ENCODE assay signal across 1 cellular context in the genomic region with DNA sequence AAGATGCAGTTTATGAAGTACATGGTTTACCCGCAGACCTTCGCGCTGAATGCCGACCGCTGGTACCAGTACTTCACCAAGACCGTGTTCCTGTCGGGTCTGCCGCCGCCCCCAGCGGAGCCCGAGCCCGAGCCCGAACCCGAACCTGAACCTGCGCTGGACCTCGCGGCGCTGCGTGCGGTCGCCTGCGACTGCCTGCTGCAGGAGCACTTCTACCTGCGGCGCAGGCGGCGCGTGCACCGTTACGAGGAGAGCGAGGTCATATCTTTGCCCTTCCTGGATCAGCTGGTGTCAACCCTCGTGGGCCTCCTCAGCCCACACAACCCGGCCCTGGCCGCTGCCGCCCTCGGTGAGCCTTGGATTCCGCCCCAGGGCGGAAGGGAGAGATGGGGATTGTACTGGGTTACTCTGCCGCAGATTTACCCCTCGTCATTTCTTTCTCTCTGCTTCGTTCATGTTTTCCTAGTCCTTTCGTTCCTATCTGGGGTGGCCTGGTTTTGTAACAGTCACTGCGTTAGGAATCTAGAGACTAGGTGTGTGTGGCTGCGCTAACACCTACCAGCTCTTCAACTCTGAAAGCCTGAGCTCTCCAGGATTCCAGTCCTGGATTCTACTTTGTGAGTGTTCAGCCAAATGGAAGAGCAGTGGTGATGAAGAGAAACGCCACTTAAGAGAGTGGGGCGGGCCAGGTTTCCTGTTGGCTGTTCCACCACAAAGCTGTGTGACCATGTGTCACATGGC.
TF ChIP-seq lines count a peak whose summit lies in the region.

No MANE protein-coding gene starts in this region.

TF ChIP-seq in GM23338, 12 proteins besides CTCF, POLR2A, EP300 and RAD21 (continued from another document):
- TF ChIP-seq CREB1 (CRISPR knock-in tag; IDR thresholded peaks at IDR 0.05; ENCODE audit: low read depth), result 0 out of 2 replicates have a peak, but pooled peaks have one; percentile 26
- TF ChIP-seq, protein P1, sequence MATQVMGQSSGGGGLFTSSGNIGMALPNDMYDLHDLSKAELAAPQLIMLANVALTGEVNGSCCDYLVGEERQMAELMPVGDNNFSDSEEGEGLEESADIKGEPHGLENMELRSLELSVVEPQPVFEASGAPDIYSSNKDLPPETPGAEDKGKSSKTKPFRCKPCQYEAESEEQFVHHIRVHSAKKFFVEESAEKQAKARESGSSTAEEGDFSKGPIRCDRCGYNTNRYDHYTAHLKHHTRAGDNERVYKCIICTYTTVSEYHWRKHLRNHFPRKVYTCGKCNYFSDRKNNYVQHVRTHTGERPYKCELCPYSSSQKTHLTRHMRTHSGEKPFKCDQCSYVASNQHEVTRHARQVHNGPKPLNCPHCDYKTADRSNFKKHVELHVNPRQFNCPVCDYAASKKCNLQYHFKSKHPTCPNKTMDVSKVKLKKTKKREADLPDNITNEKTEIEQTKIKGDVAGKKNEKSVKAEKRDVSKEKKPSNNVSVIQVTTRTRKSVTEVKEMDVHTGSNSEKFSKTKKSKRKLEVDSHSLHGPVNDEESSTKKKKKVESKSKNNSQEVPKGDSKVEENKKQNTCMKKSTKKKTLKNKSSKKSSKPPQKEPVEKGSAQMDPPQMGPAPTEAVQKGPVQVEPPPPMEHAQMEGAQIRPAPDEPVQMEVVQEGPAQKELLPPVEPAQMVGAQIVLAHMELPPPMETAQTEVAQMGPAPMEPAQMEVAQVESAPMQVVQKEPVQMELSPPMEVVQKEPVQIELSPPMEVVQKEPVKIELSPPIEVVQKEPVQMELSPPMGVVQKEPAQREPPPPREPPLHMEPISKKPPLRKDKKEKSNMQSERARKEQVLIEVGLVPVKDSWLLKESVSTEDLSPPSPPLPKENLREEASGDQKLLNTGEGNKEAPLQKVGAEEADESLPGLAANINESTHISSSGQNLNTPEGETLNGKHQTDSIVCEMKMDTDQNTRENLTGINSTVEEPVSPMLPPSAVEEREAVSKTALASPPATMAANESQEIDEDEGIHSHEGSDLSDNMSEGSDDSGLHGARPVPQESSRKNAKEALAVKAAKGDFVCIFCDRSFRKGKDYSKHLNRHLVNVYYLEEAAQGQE (IDR thresholded peaks at IDR 0.05; ENCODE audit: unreplicated experiment), result no peak
